In the genomic region with DNA sequence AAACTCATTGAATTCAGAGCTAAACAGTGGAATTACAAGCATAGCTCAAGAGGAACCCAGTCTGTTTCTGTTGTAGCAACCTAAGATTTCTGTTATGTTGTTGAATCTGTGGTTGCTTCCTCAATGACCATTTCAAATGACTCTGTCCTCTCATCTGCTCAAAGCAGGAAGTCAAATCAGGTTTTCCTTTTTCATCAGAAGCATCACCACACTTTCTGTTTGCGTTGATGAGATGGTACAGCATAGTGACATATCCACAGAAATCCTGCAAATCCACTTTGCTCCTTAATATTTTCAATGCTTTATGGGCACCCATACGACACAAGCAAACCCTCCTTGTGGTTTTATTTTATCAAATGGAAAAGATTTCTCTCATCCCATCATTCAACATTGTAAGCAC, we compare ENCODE assay signal across 8 cellular contexts. TPM values are rescaled to one million over a fixed set of nuclear protein-coding genes. Genes with fewer than 3 reads are reported as not detected.
DNase-seq lines count a peak whose midpoint lies in the region; ATAC-seq and TF ChIP-seq lines count a peak whose summit lies in the region.

No MANE protein-coding gene starts in this region.

- H3K27me3 ChIP-seq in thymus (ENCODE audit: control insufficient read depth, insufficient read depth), result no peaks in the 10 kb centered on the region
- no peaks in the 10 kb centered on the region for H3K27me3 ChIP-seq in prostate gland (replicated peaks; ENCODE audit: insufficient read depth)

- H3K4me1 ChIP-seq in thymus (ENCODE audit: control insufficient read depth, insufficient read depth, low read length) (peaks cover 14% of the 10 kb centered on the region), prostate gland (replicated peaks) (no peaks in the 10 kb centered on the region)

- intact Hi-C loops in prostate gland (cut with DNase I), result no loop called here

- H3K4me3 ChIP-seq in thymus (ENCODE audit: low read length), result no peak overlapping the region
- no peak overlapping the region for H3K4me3 ChIP-seq in prostate gland

- DNase-seq in activated effector memory CD4-positive, alpha-beta T cell treated with anti-CD3 and anti-CD28 coated beads, Interleukin-2, amount 50 U/mL, for 16 hours, result peak; percentile 31
- no peak for DNase-seq in activated effector memory CD4-positive, alpha-beta T cell treated with Interleukin-2 at 50 U/mL for 16 hours
- peak; percentile 66 for DNase-seq in KBM-7
- DNase-seq in activated naive CD8-positive, alpha-beta T cell treated with anti-CD3 and anti-CD28 coated beads, Interleukin-2, amount 10 ng/mL, durations not matched to agents 7 days and 5 days, result peak; percentile 1
- no peak for DNase-seq in prostate gland (ENCODE audit: low spot score)
- no peak for DNase-seq in SK-N-DZ (ENCODE audit: low spot score)
- DNase-seq in SW 1271 (lab: John Stamatoyannopoulos, UW), result no peak

- TF ChIP-seq CTCF in prostate gland (IDR thresholded peaks at IDR 0.05), result no peak

- ATAC-seq in activated naive CD8-positive, alpha-beta T cell treated with anti-CD3 and anti-CD28 coated beads, Interleukin-2, amount 10 ng/mL, durations not matched to agents 7 days and 5 days (ENCODE audit: low read depth), result peak; percentile 82

- H3K9me3 ChIP-seq in thymus (ENCODE audit: control insufficient read depth), result no peaks in the 10 kb centered on the region
- no peaks in the 10 kb centered on the region for H3K9me3 ChIP-seq in prostate gland

- in situ Hi-C loops in KBM-7 (cut with MboI; ENCODE audit: low pct_unique_long_range_greater_than_20kb, low sequenced_read_pairs), result no loop called here

- H3K9me3 Mint-ChIP-seq in activated naive CD8-positive, alpha-beta T cell treated with anti-CD3 and anti-CD28 coated beads, Interleukin-2, amount 10 ng/mL, durations not matched to agents 7 days and 5 days, result no peaks in the 10 kb centered on the region

- H3K36me3 Mint-ChIP-seq in activated naive CD8-positive, alpha-beta T cell treated with anti-CD3 and anti-CD28 coated beads, Interleukin-2, amount 10 ng/mL, durations not matched to agents 7 days and 5 days, result no peaks in the 10 kb centered on the region

- H3K27ac ChIP-seq in thymus (ENCODE audit: low read depth) (peak overlapping the region; percentile 75), prostate gland (no peak overlapping the region)

- H3K4me3 Mint-ChIP-seq in activated naive CD8-positive, alpha-beta T cell treated with anti-CD3 and anti-CD28 coated beads, Interleukin-2, amount 10 ng/mL, durations not matched to agents 7 days and 5 days, result peak overlapping the region; percentile 86

- POLR2A ChIA-PET in activated naive CD8-positive, alpha-beta T cell treated with anti-CD3 and anti-CD28 coated beads, Interleukin-2, amount 10 ng/mL, durations not matched to agents 7 days and 5 days (lab: Charles Lee), result interaction anchor here (1.0 to 6.4 kb wide), 12 partner anchors 9 to 207 kb away, joined by 3 to 237 read pairs (median 8); a partner anchor contains a TSS

- peaks cover 37% of the 10 kb centered on the region for H3K4me1 Mint-ChIP-seq in activated naive CD8-positive, alpha-beta T cell treated with anti-CD3 and anti-CD28 coated beads, Interleukin-2, amount 10 ng/mL, durations not matched to agents 7 days and 5 days

- H3K36me3 ChIP-seq in thymus (ENCODE audit: control insufficient read depth, insufficient read depth) (no peaks in the 10 kb centered on the region), prostate gland (no peaks in the 10 kb centered on the region)

- no peak for TF ChIP-seq POLR2A in prostate gland (IDR thresholded peaks at IDR 0.05)

- no peaks in the 10 kb centered on the region for H3K27me3 Mint-ChIP-seq in activated naive CD8-positive, alpha-beta T cell treated with anti-CD3 and anti-CD28 coated beads, Interleukin-2, amount 10 ng/mL, durations not matched to agents 7 days and 5 days

- 39% methylated on average over 2 of the region's 2 CpGs for WGBS in thymus
- WGBS in prostate gland, result 66% methylated on average over 2 of the region's 2 CpGs

- H3K27ac Mint-ChIP-seq in activated naive CD8-positive, alpha-beta T cell treated with anti-CD3 and anti-CD28 coated beads, Interleukin-2, amount 10 ng/mL, durations not matched to agents 7 days and 5 days, result peak overlapping the region; percentile 95

RNA-seq across cellular contexts. Expression of a gene that starts 12.6 kb away (rescaled TPM):
- 100 to 1,000 TPM; 267 TPM for total RNA-seq in activated naive CD8-positive, alpha-beta T cell treated with anti-CD3 and anti-CD28 coated beads, Interleukin-2, amount 10 ng/mL, durations not matched to agents 7 days and 5 days
- polyA plus RNA-seq in thymus, result 119 TPM
- total RNA-seq in prostate gland, result 10 to 100 TPM; 13.6 to 23.1 TPM
- 25.3 and 28.3 TPM in 2 replicates for polyA plus RNA-seq in SK-N-DZ (2014; cell fraction: cytosol; rRNA removed)
- polyA plus RNA-seq in SK-N-DZ (2014; cell fraction: nucleus; rRNA removed), result 13.8 and 27.2 TPM in 2 replicates

RNA-seq across cellular contexts. Expression of a gene that starts 13.6 kb away (rescaled TPM):
- 1 to 10 TPM; 4.0 to 4.1 TPM for total RNA-seq in activated naive CD8-positive, alpha-beta T cell treated with anti-CD3 and anti-CD28 coated beads, Interleukin-2, amount 10 ng/mL, durations not matched to agents 7 days and 5 days
- polyA plus RNA-seq in thymus, result 2.1 TPM
- 1 to 10 TPM in 1 of 2 donors, under 1 TPM in 1; 0.55 to 6.8 TPM for total RNA-seq in prostate gland
- polyA plus RNA-seq in SK-N-DZ (2014; cell fraction: cytosol; rRNA removed), result 0.23 and 0.51 TPM in 2 replicates
- 3.2 and 8.2 TPM in 2 replicates for polyA plus RNA-seq in SK-N-DZ (2014; cell fraction: nucleus; rRNA removed)

RNA-seq across cellular contexts. Expression of a gene that starts 44.4 kb away (rescaled TPM):
- total RNA-seq in activated naive CD8-positive, alpha-beta T cell treated with anti-CD3 and anti-CD28 coated beads, Interleukin-2, amount 10 ng/mL, durations not matched to agents 7 days and 5 days, result under 1 TPM in 1 of 2 experiments, not detected in 1; 0.47 TPM
- 0.30 TPM for polyA plus RNA-seq in thymus
- total RNA-seq in prostate gland, result 1 to 10 TPM in 1 of 2 donors, under 1 TPM in 1; 0.59 to 1.9 TPM
- not detected in 2 replicates for polyA plus RNA-seq in SK-N-DZ (2014; cell fraction: cytosol; rRNA removed)
- polyA plus RNA-seq in SK-N-DZ (2014; cell fraction: nucleus; rRNA removed), result not detected in 2 replicates

Comparison
In these comparisons a context has a peak if more than half of its experiments do, and no peak if none do; other contexts are left out.
1. DNase-seq: peak in activated effector memory CD4-positive, alpha-beta T cell treated with anti-CD3 and anti-CD28 coated beads, Interleukin-2, amount 50 U/mL, for 16 hours (single experiment), KBM-7 (single experiment) and activated naive CD8-positive, alpha-beta T cell treated with anti-CD3 and anti-CD28 coated beads, Interleukin-2, amount 10 ng/mL, durations not matched to agents 7 days and 5 days (single experiment); none in activated effector memory CD4-positive, alpha-beta T cell treated with Interleukin-2 at 50 U/mL for 16 hours (single experiment), prostate gland (single experiment), SK-N-DZ (single experiment) and SW 1271 (0 of 2).
2. RNA of a gene that starts 12.6 kb away (total RNA-seq): 267 TPM in activated naive CD8-positive, alpha-beta T cell treated with anti-CD3 and anti-CD28 coated beads, Interleukin-2, amount 10 ng/mL, durations not matched to agents 7 days and 5 days; 13.6 to 23.1 TPM in prostate gland; every median in the first group is over 10 times any median in the second.